10 cellular contexts compared by ENCODE assay signal in genomic region chr17:68289473-68289872, GRCh38. TPM values are rescaled to one million over a fixed set of nuclear protein-coding genes. Genes with fewer than 3 reads are reported as not detected.
A peak's percentile ranks its signal among the peaks of the same experiment; 100 is the strongest.
DNase-seq lines count a peak whose midpoint lies in the region; ATAC-seq and TF ChIP-seq lines count a peak whose summit lies in the region.
"Had no signal": no experiment of that assay in that cellular context is flagged by ENCODE, and none has a peak within 500 bp of the region (broad histone marks: within the 10 kb centered on the region; RNA-seq: fewer than 3 reads in every experiment).

No MANE protein-coding gene starts in this region.

- TF ChIP-seq CTCF in BE2C (IDR thresholded peaks at IDR 0.05; ENCODE audit: low read depth, low read length) (no peak), HEK293 (tag by site-specific recombination; IDR thresholded peaks at IDR 0.05) (no peak), astrocyte of the cerebellum (IDR thresholded peaks at IDR 0.05; ENCODE audit: low read depth, low read length, missing control alignments) (no peak), HFFc6 (IDR thresholded peaks at IDR 0.05) (no peak)

- H3K4me1 ChIP-seq in BE2C (peaks cover 6% of the 10 kb centered on the region), HEK293 (ENCODE audit: control insufficient read depth, insufficient read depth, low read length) (peaks cover 7% of the 10 kb centered on the region; the same call in 1 of the 2 replicates), muscle layer of duodenum (ENCODE audit: control insufficient read depth in 1 of 2, insufficient read depth in 2 of 2, low read length in 2 of 2) (peaks cover 5 to 23% of the 10 kb centered on the region in 2 donors)

- H3K36me3 ChIP-seq in BE2C (no peaks in the 10 kb centered on the region), HEK293 (ENCODE audit: control insufficient read depth in 2 of 2, insufficient read depth in 1 of 2, low read length in 2 of 2) (no peaks in the 10 kb centered on the region), muscle layer of duodenum (ENCODE audit: control insufficient read depth in 1 of 2, insufficient read depth in 2 of 2, low read length in 2 of 2) (no peaks in the 10 kb centered on the region)

- H3K9me3 ChIP-seq in BE2C: no peaks in the 10 kb centered on the region
- H3K9me3 ChIP-seq in HEK293 (ENCODE audit: control insufficient read depth, insufficient read depth, low read depth, low read length): no peaks in the 10 kb centered on the region
- H3K9me3 ChIP-seq in muscle layer of duodenum (ENCODE audit: control insufficient read depth in 1 of 2, low read length in 2 of 2): no peaks in the 10 kb centered on the region

- H3K36me3 Mint-ChIP-seq in HFFc6 (ENCODE audit: low read depth): no peaks in the 10 kb centered on the region

- H3K27me3 ChIP-seq in BE2C (no peaks in the 10 kb centered on the region), muscle layer of duodenum (ENCODE audit: low read depth, low read length) (peaks cover 8% of the 10 kb centered on the region)

- H3K4me1 Mint-ChIP-seq in HFFc6 (ENCODE audit: low read depth): peaks cover 21% of the 10 kb centered on the region

- POLR2A ChIA-PET in HEK293 (lab: Yijun Ruan, JAX): no interaction called here

- CTCF ChIA-PET in HEK293 (lab: Yijun Ruan, JAX): interaction anchor here (0.5 to 2.6 kb wide), 6 partner anchors 16 to 147 kb away, joined by 3 to 10 read pairs (median 4); partner anchors contain the start of gene AMZ2

- H3K27me3 Mint-ChIP-seq in HFFc6 (ENCODE audit: insufficient read depth): peaks cover 18% of the 10 kb centered on the region

- in situ Hi-C loops in astrocyte of the cerebellum (cut with HindIII; ENCODE audit: low sequenced_read_pairs): no loop called here

- no peak for DNase-seq in BE2C
- DNase-seq in astrocyte of the cerebellum (ENCODE audit: low read depth): no peak
- no peak for DNase-seq in HFFc6
- DNase-seq in SIG-M5 (lab: John Stamatoyannopoulos, UW): no peak
- no peak for DNase-seq in SKM-1 (lab: John Stamatoyannopoulos, UW; ENCODE audit: unreplicated experiment)
- DNase-seq: cerebellar nuclear complex had no signal

- no peak overlapping the region for H3K4me3 Mint-ChIP-seq in HFFc6

- H3K4me3 ChIP-seq in BE2C (ENCODE audit: low read depth, low read length) (peak overlapping the region; percentile 72), HEK293 (ENCODE audit: low read depth, low read length) (no peak overlapping the region), astrocyte of the cerebellum (ENCODE audit: low read depth, low read length) (peak overlapping the region; percentile 55), muscle layer of duodenum (ENCODE audit: low read depth in 1 of 2, low read length in 2 of 2) (peak overlapping the region in 1 of 2 donors; percentile 52)

- H3K9me3 Mint-ChIP-seq in HFFc6: no peaks in the 10 kb centered on the region

- H3K27ac ChIP-seq in HEK293 (ENCODE audit: extremely low read depth, low read depth, low read length): no peak overlapping the region
- H3K27ac ChIP-seq in muscle layer of duodenum (ENCODE audit: low read length): peak overlapping the region; percentile 18

- no peak overlapping the region for H3K27ac Mint-ChIP-seq in HFFc6

- no peak for ATAC-seq in HG02973 (IDR thresholded peaks at IDR 0.05; ENCODE audit: unreplicated experiment)
- ATAC-seq: activated CD4-positive, CD25-positive, alpha-beta regulatory T cell treated with anti-CD3 and anti-CD28 coated beads, Interleukin-2, amount 50 U/mL, for 24 hours had no signal

TF ChIP-seq in HEK293, 187 proteins besides CTCF, POLR2A, EP300 and RAD21 (continues in another document):
- TF ChIP-seq SP7 (tag by site-specific recombination; IDR thresholded peaks at IDR 0.05) (peak; percentile 59; the same call in 1 of the 2 replicates), ZNF184 (tag by site-specific recombination; IDR thresholded peaks at IDR 0.05) (no peak), ZSCAN18 (tag by site-specific recombination; IDR thresholded peaks at IDR 0.05) (no peak), ZNF174 (tag by site-specific recombination; IDR thresholded peaks at IDR 0.05) (no peak), ZNF501 (tag by site-specific recombination; IDR thresholded peaks at IDR 0.05) (no peak), ZNF544 (tag by site-specific recombination; IDR thresholded peaks at IDR 0.05) (no peak), ZNF610 (tag by site-specific recombination; IDR thresholded peaks at IDR 0.05; ENCODE audit: borderline replicate concordance) (no peak), PRDM6 (tag by site-specific recombination; IDR thresholded peaks at IDR 0.05) (peak; percentile 93), TRIM28 (IDR thresholded peaks at IDR 0.05; ENCODE audit: borderline replicate concordance, low read length) (0 out of 2 replicates have a peak, but pooled peaks have one; percentile 30), ZBTB49 (tag by site-specific recombination; IDR thresholded peaks at IDR 0.05; ENCODE audit: low read depth) (no peak), SETDB1 (IDR thresholded peaks at IDR 0.05; ENCODE audit: insufficient read length, low read length) (no peak), OSR2 (tag by site-specific recombination; IDR thresholded peaks at IDR 0.05) (peak; percentile 53), ZNF426 (tag by site-specific recombination; IDR thresholded peaks at IDR 0.05) (no peak)
- TF ChIP-seq, protein P1, sequence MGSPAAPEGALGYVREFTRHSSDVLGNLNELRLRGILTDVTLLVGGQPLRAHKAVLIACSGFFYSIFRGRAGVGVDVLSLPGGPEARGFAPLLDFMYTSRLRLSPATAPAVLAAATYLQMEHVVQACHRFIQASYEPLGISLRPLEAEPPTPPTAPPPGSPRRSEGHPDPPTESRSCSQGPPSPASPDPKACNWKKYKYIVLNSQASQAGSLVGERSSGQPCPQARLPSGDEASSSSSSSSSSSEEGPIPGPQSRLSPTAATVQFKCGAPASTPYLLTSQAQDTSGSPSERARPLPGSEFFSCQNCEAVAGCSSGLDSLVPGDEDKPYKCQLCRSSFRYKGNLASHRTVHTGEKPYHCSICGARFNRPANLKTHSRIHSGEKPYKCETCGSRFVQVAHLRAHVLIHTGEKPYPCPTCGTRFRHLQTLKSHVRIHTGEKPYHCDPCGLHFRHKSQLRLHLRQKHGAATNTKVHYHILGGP (tag by site-specific recombination; IDR thresholded peaks at IDR 0.05): no peak

RNA-seq across cellular contexts. Expression of gene SLC16A6, which starts 1.5 kb away (rescaled TPM):
- polyA plus RNA-seq in BE2C (2012; ENCODE audit: insufficient read depth, insufficient read length, low read depth): 0.86 TPM
- total RNA-seq in HFFc6 (2021; fragmentation: NEBNext Ultra II Directional; extraction: Animal tissue kit (Norgen Biotek cat#: 25700)): under 1 TPM; 0.12 to 0.56 (median 0.38) TPM

RNA-seq across cellular contexts. Expression of gene ARSG, which starts 1.8 kb away (rescaled TPM):
- 2.5 TPM for polyA plus RNA-seq in BE2C (2012; ENCODE audit: insufficient read depth, insufficient read length, low read depth)
- total RNA-seq in HFFc6 (2021; fragmentation: NEBNext Ultra II Directional; extraction: Animal tissue kit (Norgen Biotek cat#: 25700)): 1 to 10 TPM; 4.0 to 7.0 (median 5.0) TPM

RNA-seq across cellular contexts. Expression of gene AMZ2, which starts 41.6 kb away (rescaled TPM):
- polyA plus RNA-seq in BE2C (2012; ENCODE audit: insufficient read depth, insufficient read length, low read depth): 64.2 TPM
- total RNA-seq in HFFc6 (2021; fragmentation: NEBNext Ultra II Directional; extraction: Animal tissue kit (Norgen Biotek cat#: 25700)): 100 to 1,000 TPM; 108 to 127 (median 123) TPM
